In the genomic region with DNA sequence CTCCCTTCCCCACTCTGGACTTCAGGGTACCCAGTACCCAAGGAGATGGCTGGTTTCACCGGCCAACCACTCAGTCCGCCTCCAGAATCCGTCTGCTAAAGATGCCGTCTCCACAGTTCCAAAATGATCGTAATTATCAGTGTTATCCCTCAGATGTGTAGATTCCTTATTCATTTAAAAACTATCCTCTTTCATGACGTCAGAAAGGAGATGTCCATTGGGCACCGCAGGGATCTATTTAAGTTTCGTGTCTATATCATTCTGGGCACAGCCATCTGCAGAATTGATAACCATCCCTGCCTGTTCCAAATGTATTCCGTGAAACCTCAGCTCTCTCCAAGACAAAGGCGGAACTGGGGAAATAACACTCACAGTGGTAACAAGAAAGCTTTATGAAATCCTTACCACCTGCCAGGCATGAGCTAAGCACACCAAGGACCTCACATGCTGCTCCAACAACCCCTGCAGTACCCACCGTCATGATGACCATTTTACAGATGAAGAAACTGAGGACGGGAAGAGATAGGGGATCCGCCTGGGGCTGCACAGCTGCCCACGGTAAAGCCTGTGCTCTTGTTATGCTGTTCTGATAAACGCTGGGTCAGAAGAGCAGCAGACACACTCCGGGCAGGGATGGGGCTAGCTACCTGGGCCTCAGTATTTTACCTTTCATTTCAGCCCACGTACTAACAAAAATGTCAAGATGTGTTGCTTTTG, we compare ENCODE assay signal across 23 cellular contexts.
DNase-seq lines count a peak whose midpoint lies in the region; ATAC-seq lines count a peak whose summit lies in the region.
"Had no signal": no experiment of that assay in that cellular context is flagged by ENCODE, and none has a peak within 500 bp of the region (broad histone marks: within the 10 kb centered on the region; RNA-seq: fewer than 3 reads in every experiment).

No MANE protein-coding gene starts in this region.

- no peak overlapping the region for H3K4me2 ChIP-seq in neuronal stem cell (ENCODE audit: insufficient read depth, low read length, poor library complexity, severe bottlenecking)
- H3K4me2 ChIP-seq: GM23338 had no signal

- H2AK5ac ChIP-seq in neuronal stem cell (ENCODE audit: low read depth, low read length): no peak overlapping the region

- WGBS in neuronal stem cell (ENCODE audit: extremely low coverage in 2 of 2, insufficient read length in 2 of 2, insufficient replicate concordance in 1 of 2), 2 donors: no CpG with 5 or more reads among the region's 17 CpGs

- no peak overlapping the region for H3K27ac ChIP-seq in neuronal stem cell (replicated peaks; ENCODE audit: low read length)
- H3K27ac ChIP-seq: SJSA1, upper lobe of left lung had no signal

- H3K36me3 ChIP-seq in H7 (replicated peaks; ENCODE audit: control insufficient read depth, insufficient read depth, low read length): no peaks in the 10 kb centered on the region
- H3K36me3 ChIP-seq in neuronal stem cell (replicated peaks in 1 of 2; ENCODE audit: control insufficient read depth in 2 of 2, insufficient read depth in 2 of 2, low read length in 2 of 2): no peaks in the 10 kb centered on the region
- H3K36me3 ChIP-seq: SJSA1, upper lobe of left lung had no signal

- no peaks in the 10 kb centered on the region for H3K9me3 ChIP-seq in neuronal stem cell (replicated peaks in 1 of 2; ENCODE audit: control insufficient read depth in 2 of 2, insufficient read depth in 1 of 2, low read depth in 1 of 2, low read length in 2 of 2)
- H3K9me3 ChIP-seq: SJSA1, upper lobe of left lung had no signal

- no peak for ATAC-seq in activated CD8-positive, alpha-beta memory T cell treated with anti-CD3 and anti-CD28 coated beads, Interleukin-2, amount 10 ng/mL, durations not matched to agents 7 days and 5 days
- no peak for ATAC-seq in HG02884 (IDR thresholded peaks at IDR 0.05; ENCODE audit: unreplicated experiment)
- ATAC-seq: GM23338 had no signal

- no peaks in the 10 kb centered on the region for H3K27me3 Mint-ChIP-seq in activated CD8-positive, alpha-beta memory T cell treated with anti-CD3 and anti-CD28 coated beads, Interleukin-2, amount 10 ng/mL, durations not matched to agents 7 days and 5 days
- H3K27me3 Mint-ChIP-seq in activated naive CD8-positive, alpha-beta T cell: no peaks in the 10 kb centered on the region
- H3K27me3 Mint-ChIP-seq: activated B cell treated with CpG ODN at 0.5 μM for 24 hours had no signal

- H3K4me1 ChIP-seq in neuronal stem cell (ENCODE audit: control insufficient read depth in 2 of 2, insufficient read depth in 1 of 2, low read depth in 1 of 2, low read length in 2 of 2): no peaks in the 10 kb centered on the region
- H3K4me1 ChIP-seq: SJSA1 had no signal

- H3K9ac ChIP-seq in neuronal stem cell (ENCODE audit: low read depth, low read length, poor library complexity): no peak overlapping the region

- H3K4me3 Mint-ChIP-seq in activated CD8-positive, alpha-beta memory T cell treated with anti-CD3 and anti-CD28 coated beads, Interleukin-2, amount 10 ng/mL, durations not matched to agents 7 days and 5 days: no peak overlapping the region
- H3K4me3 Mint-ChIP-seq in activated naive CD8-positive, alpha-beta T cell: peak overlapping the region; percentile 78
- H3K4me3 Mint-ChIP-seq: activated B cell treated with CpG ODN at 0.5 μM for 24 hours, GM23338 had no signal

- no peak overlapping the region for H2BK5ac ChIP-seq in neuronal stem cell (ENCODE audit: low read length)

- no peak overlapping the region for H2BK15ac ChIP-seq in neuronal stem cell (ENCODE audit: low read length)

- DNase-seq in activated CD8-positive, alpha-beta memory T cell treated with anti-CD3 and anti-CD28 coated beads, Interleukin-2, amount 10 ng/mL, durations not matched to agents 7 days and 5 days: no peak
- DNase-seq in activated CD8-positive, alpha-beta memory T cell treated with anti-CD3 and anti-CD28 coated beads, Interleukin-2, amount 50 U/mL, for 4 hours: no peak
- DNase-seq in H7 (peak; percentile 19), neuronal stem cell (ENCODE audit: low spot score) (no peak), putamen (ENCODE audit: low spot score) (no peak)
- no peak for DNase-seq in activated CD4-positive, CD25-positive, alpha-beta regulatory T cell treated with anti-CD3 and anti-CD28 coated beads, Interleukin-2, amount 50 U/mL, for 72 hours
- DNase-seq: activated B cell treated with CpG ODN at 0.5 μM for 24 hours; dermis blood vessel endothelial cell; glutamatergic neuron; Kasumi-1; kidney glomerular epithelial cell; mammary epithelial cell; NCI-H1694; NCI-H526 treated with DMSO at 0.1 percent for 48 hours; occipital lobe; stimulated activated CD4-positive, alpha-beta T cell treated with anti-CD3 and anti-CD28 coated beads, Interleukin-12 subunit alpha, Interleukin-12 subunit beta, amount 100 ng/mL, for 4 hours; stimulated activated CD4-positive, alpha-beta T cell treated with anti-CD3 and anti-CD28 coated beads, Interleukin-4, amount 100 ng/mL, for 4 hours; T-helper 9 cell; upper lobe of left lung had no signal

- no peak overlapping the region for H4K8ac ChIP-seq in neuronal stem cell (ENCODE audit: low read depth, low read length)

- no peak overlapping the region for H4K91ac ChIP-seq in neuronal stem cell (ENCODE audit: low read depth, low read length, poor library complexity)

- no peak overlapping the region for H3K14ac ChIP-seq in neuronal stem cell (ENCODE audit: low read length)

- no peak overlapping the region for H3K4ac ChIP-seq in neuronal stem cell (ENCODE audit: low read length)

- H3K18ac ChIP-seq in neuronal stem cell (ENCODE audit: low read length): peak overlapping the region; percentile 15

- H2BK120ac ChIP-seq in neuronal stem cell (ENCODE audit: low read depth, low read length): no peak overlapping the region

- H3K4me1 Mint-ChIP-seq in activated CD8-positive, alpha-beta memory T cell treated with anti-CD3 and anti-CD28 coated beads, Interleukin-2, amount 10 ng/mL, durations not matched to agents 7 days and 5 days: peaks cover 82% of the 10 kb centered on the region
- H3K4me1 Mint-ChIP-seq in activated naive CD8-positive, alpha-beta T cell (ENCODE audit: low read depth): peaks cover 97% of the 10 kb centered on the region
- H3K4me1 Mint-ChIP-seq: activated B cell treated with CpG ODN at 0.5 μM for 24 hours had no signal

- no peak overlapping the region for H2AFZ ChIP-seq in neuronal stem cell (ENCODE audit: low read length)
- H2AFZ ChIP-seq: GM23338 had no signal

- peak overlapping the region; percentile 48 for H3K27ac Mint-ChIP-seq in activated CD8-positive, alpha-beta memory T cell treated with anti-CD3 and anti-CD28 coated beads, Interleukin-2, amount 10 ng/mL, durations not matched to agents 7 days and 5 days
- H3K27ac Mint-ChIP-seq in activated naive CD8-positive, alpha-beta T cell: peak overlapping the region; percentile 100
- H3K27ac Mint-ChIP-seq: activated B cell treated with CpG ODN at 0.5 μM for 24 hours, GM23338 had no signal

- H3K4me3 ChIP-seq in H7 (ENCODE audit: insufficient read depth, low read depth, low read length) (no peak overlapping the region), neuronal stem cell (ENCODE audit: low read length in 2 of 2) (no peak overlapping the region)
- H3K4me3 ChIP-seq: GM23338, SJSA1, upper lobe of left lung had no signal

- H2BK12ac ChIP-seq in neuronal stem cell (ENCODE audit: low read length): no peak overlapping the region

- CTCF ChIA-PET in activated CD8-positive, alpha-beta memory T cell treated with anti-CD3 and anti-CD28 coated beads, Interleukin-2, amount 10 ng/mL, durations not matched to agents 7 days and 5 days (lab: Charles Lee): interaction anchor here (1.4 kb wide), 1 partner anchor 10 kb away, joined by 4 read pairs; no protein-coding TSS in a partner anchor

- no peak overlapping the region for H3K23ac ChIP-seq in neuronal stem cell (ENCODE audit: low read depth, low read length, poor library complexity)

- H3K36me3 Mint-ChIP-seq in activated CD8-positive, alpha-beta memory T cell treated with anti-CD3 and anti-CD28 coated beads, Interleukin-2, amount 10 ng/mL, durations not matched to agents 7 days and 5 days: peaks cover 44% of the 10 kb centered on the region
- H3K36me3 Mint-ChIP-seq in activated naive CD8-positive, alpha-beta T cell: peaks cover 12% of the 10 kb centered on the region

- H3K9me3 Mint-ChIP-seq in activated CD8-positive, alpha-beta memory T cell treated with anti-CD3 and anti-CD28 coated beads, Interleukin-2, amount 10 ng/mL, durations not matched to agents 7 days and 5 days (ENCODE audit: low read depth): no peaks in the 10 kb centered on the region
- H3K9me3 Mint-ChIP-seq in activated naive CD8-positive, alpha-beta T cell (ENCODE audit: low read depth): no peaks in the 10 kb centered on the region
- H3K9me3 Mint-ChIP-seq: activated B cell treated with CpG ODN at 0.5 μM for 24 hours, GM23338 had no signal

- no peaks in the 10 kb centered on the region for H3K79me1 ChIP-seq in neuronal stem cell (ENCODE audit: low read depth, low read length)

- no peaks in the 10 kb centered on the region for H3K27me3 ChIP-seq in H7 (ENCODE audit: control insufficient read depth, insufficient read depth, low read length)
- H3K27me3 ChIP-seq in neuronal stem cell (ENCODE audit: control insufficient read depth in 3 of 3, insufficient read depth in 3 of 3, low read depth in 1 of 3, low read length in 3 of 3): peaks cover 0 to 8% (median 0%) of the 10 kb centered on the region in 3 experiments
- H3K27me3 ChIP-seq: SJSA1, upper lobe of left lung had no signal
